Comparison of ENCODE assay signal across 9 cellular contexts in the genomic region with DNA sequence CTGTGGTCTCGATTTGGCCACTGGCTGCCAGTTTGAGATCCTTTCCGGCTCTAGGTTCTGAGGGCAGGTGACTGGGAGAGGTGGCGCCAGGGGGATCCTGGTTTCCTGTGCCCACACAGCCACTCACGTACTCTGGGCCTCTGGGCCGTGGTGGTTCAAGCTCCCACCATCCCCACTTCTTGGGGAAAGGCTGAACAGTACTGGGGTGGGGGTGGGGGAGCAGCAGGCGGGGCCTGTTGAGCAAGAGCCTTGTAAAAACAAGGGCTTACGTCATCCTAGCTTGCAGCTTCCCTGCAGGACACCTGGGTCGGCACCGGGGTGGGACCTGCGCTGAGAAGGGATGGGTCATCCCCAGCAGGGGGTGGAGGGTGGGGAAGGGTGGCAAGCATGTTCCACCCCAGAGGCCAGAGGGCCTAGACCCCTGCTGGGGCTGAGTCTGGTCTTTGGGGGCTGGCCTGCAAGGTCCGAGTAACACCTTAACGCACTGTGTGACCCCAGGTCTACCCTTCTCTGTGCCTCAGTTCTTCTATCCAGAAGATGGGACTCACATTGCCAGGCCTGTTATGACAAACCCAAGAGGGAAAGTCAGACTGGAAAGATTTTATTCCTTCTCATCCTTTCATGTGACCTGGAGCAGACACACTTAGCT. TPM values are rescaled to one million over a fixed set of nuclear protein-coding genes. Genes with fewer than 3 reads are reported as not detected.
DNase-seq lines count a peak whose midpoint lies in the region; ATAC-seq and TF ChIP-seq lines count a peak whose summit lies in the region.
"Had no signal": no experiment of that assay in that cellular context is flagged by ENCODE, and none has a peak within 500 bp of the region (broad histone marks: within the 10 kb centered on the region; RNA-seq: fewer than 3 reads in every experiment).

No MANE protein-coding gene starts in this region.

- H4K12ac ChIP-seq in trophoblast cell (ENCODE audit: low read depth, low read length): no peak overlapping the region

- no peak overlapping the region for H4K8ac ChIP-seq in trophoblast cell (ENCODE audit: low read depth, low read length)

- H2AFZ ChIP-seq in trophoblast cell (ENCODE audit: insufficient read depth, low read length, poor library complexity): no peak overlapping the region

- H3K36me3 ChIP-seq in endodermal cell (ENCODE audit: control insufficient read depth, insufficient read depth, low read length) (no peaks in the 10 kb centered on the region), trophoblast cell (ENCODE audit: control insufficient read depth in 1 of 2, insufficient read depth in 2 of 2, low read length in 2 of 2) (no peaks in the 10 kb centered on the region)

- peak overlapping the region; percentile 22 for H4K91ac ChIP-seq in trophoblast cell (ENCODE audit: low read depth, low read length)

- WGBS in endodermal cell (ENCODE audit: insufficient coverage in 1 of 2, insufficient read length in 1 of 2), 2 experiments: 74 to 78% methylated on average over 8 to 12 of the region's 12 CpGs
- no CpG with 5 or more reads among the region's 12 CpGs for WGBS in trophoblast cell (ENCODE audit: extremely low coverage, insufficient coverage, insufficient read length)

- H3K4me2 ChIP-seq in trophoblast cell (ENCODE audit: low read length): no peak overlapping the region

- no peaks in the 10 kb centered on the region for H3K9me3 ChIP-seq in endodermal cell (ENCODE audit: control insufficient read depth, low read length)
- H3K9me3 ChIP-seq in trophoblast cell (ENCODE audit: insufficient read depth, low read depth, low read length): no peaks in the 10 kb centered on the region

- H2BK5ac ChIP-seq in trophoblast cell (ENCODE audit: low read depth, low read length, poor library complexity): no peak overlapping the region

- TF ChIP-seq CTCF in endodermal cell (conservative IDR thresholded peaks at IDR 0.05): no peak

- no peak overlapping the region for H3K18ac ChIP-seq in trophoblast cell (ENCODE audit: low read length)

- peak; percentile 34 for DNase-seq in EL
- DNase-seq in NOMO-1 treated with DMSO at 0.1 percent for 48 hours (lab: John Stamatoyannopoulos, UW; ENCODE audit: unreplicated experiment): peak; percentile 46
- peak; percentile 70 for DNase-seq in endodermal cell
- no peak for DNase-seq in trophoblast cell
- no peak for DNase-seq in amniotic stem cell (lab: John Stamatoyannopoulos, UW)
- no peak for DNase-seq in CD1c-positive myeloid dendritic cell (ENCODE audit: extremely low spot score)
- DNase-seq: activated CD4-positive, alpha-beta memory T cell treated with anti-CD3 and anti-CD28 coated beads, Interleukin-2, amount 10 ng/mL, durations not matched to agents 7 days and 5 days had no signal

- H3K4me3 ChIP-seq in endodermal cell (ENCODE audit: low read length) (no peak overlapping the region), trophoblast cell (ENCODE audit: low read depth, low read length) (no peak overlapping the region)

- no peak overlapping the region for H2BK120ac ChIP-seq in trophoblast cell (ENCODE audit: insufficient read depth, low read length, poor library complexity)

- peaks cover 5% of the 10 kb centered on the region for H3K79me2 ChIP-seq in trophoblast cell (ENCODE audit: control insufficient read depth, insufficient read depth, low read length, poor library complexity)

- no peak overlapping the region for H3K23ac ChIP-seq in trophoblast cell (ENCODE audit: low read length)

- peaks cover 16% of the 10 kb centered on the region for H3K27me3 Mint-ChIP-seq in endodermal cell (ENCODE audit: insufficient read depth)

- no peak overlapping the region for H2AK5ac ChIP-seq in trophoblast cell (ENCODE audit: low read length)

- no peak overlapping the region for H3K9ac ChIP-seq in endodermal cell (ENCODE audit: extremely low read depth, low read length, poor library complexity, severe bottlenecking)
- no peak overlapping the region for H3K9ac ChIP-seq in trophoblast cell (ENCODE audit: low read length)

- H3K4me1 ChIP-seq in endodermal cell (ENCODE audit: control insufficient read depth, insufficient read depth, low read length): no peaks in the 10 kb centered on the region
- H3K4me1 ChIP-seq in trophoblast cell (ENCODE audit: control insufficient read depth in 1 of 2, insufficient read depth in 2 of 2, low read length in 2 of 2): peaks cover 0 to 3% of the 10 kb centered on the region in 2 experiments

- no peak overlapping the region for H2BK12ac ChIP-seq in trophoblast cell (ENCODE audit: low read length)

- no peaks in the 10 kb centered on the region for H3K27me3 ChIP-seq in endodermal cell (ENCODE audit: control insufficient read depth, insufficient read depth, low read length, poor library complexity, severe bottlenecking)
- H3K27me3 ChIP-seq in trophoblast cell (ENCODE audit: insufficient read depth, low read length): no peaks in the 10 kb centered on the region

- H3K14ac ChIP-seq in trophoblast cell (ENCODE audit: low read length): no peak overlapping the region

- H3K27ac Mint-ChIP-seq in endodermal cell: no peak overlapping the region
- H3K27ac Mint-ChIP-seq: activated CD4-positive, alpha-beta memory T cell treated with anti-CD3 and anti-CD28 coated beads, Interleukin-2, amount 10 ng/mL, durations not matched to agents 7 days and 5 days had no signal

- H3K4me1 Mint-ChIP-seq in endodermal cell: peaks cover 3% of the 10 kb centered on the region

- H3K4me3 Mint-ChIP-seq in endodermal cell: no peak overlapping the region
- H3K4me3 Mint-ChIP-seq: activated CD4-positive, alpha-beta memory T cell treated with anti-CD3 and anti-CD28 coated beads, Interleukin-2, amount 10 ng/mL, durations not matched to agents 7 days and 5 days had no signal

- peaks cover 14% of the 10 kb centered on the region for H3K79me1 ChIP-seq in trophoblast cell (ENCODE audit: low read length)

- ATAC-seq in GM19452 (IDR thresholded peaks at IDR 0.05; ENCODE audit: unreplicated experiment) (no peak), GM18858 (IDR thresholded peaks at IDR 0.05; ENCODE audit: unreplicated experiment) (no peak)

- H3K9me3 Mint-ChIP-seq in endodermal cell: no peaks in the 10 kb centered on the region
- H3K9me3 Mint-ChIP-seq: activated CD4-positive, alpha-beta memory T cell treated with anti-CD3 and anti-CD28 coated beads, Interleukin-2, amount 10 ng/mL, durations not matched to agents 7 days and 5 days had no signal

- peak overlapping the region; percentile 52 for H3K4ac ChIP-seq in trophoblast cell (ENCODE audit: low read depth, low read length)

- H3K36me3 Mint-ChIP-seq in endodermal cell (ENCODE audit: low read depth): no peaks in the 10 kb centered on the region

- H3K27ac ChIP-seq in endodermal cell (ENCODE audit: low read depth, low read length): no peak overlapping the region
- no peak overlapping the region for H3K27ac ChIP-seq in trophoblast cell (ENCODE audit: low read depth, low read length)

RNA-seq across cellular contexts. Expression of a gene that starts 3.1 kb away (rescaled TPM):
- total RNA-seq in endodermal cell: 10 to 100 TPM; 14.9 to 15.1 TPM
- polyA plus RNA-seq in endodermal cell (2013, experiment 1 of 2): 11.9 TPM
- polyA plus RNA-seq in endodermal cell (2013, experiment 2 of 2): 8.9 TPM
- polyA plus RNA-seq in trophoblast cell (2013): 167 and 177 TPM in 2 replicates

RNA-seq across cellular contexts. Expression of a gene that starts 34.0 kb away (rescaled TPM):
- total RNA-seq in endodermal cell: 10 to 100 TPM; 28.0 to 30.9 TPM
- 27.7 TPM for polyA plus RNA-seq in endodermal cell (2013, experiment 1 of 2)
- polyA plus RNA-seq in endodermal cell (2013, experiment 2 of 2): 22.7 TPM
- polyA plus RNA-seq in trophoblast cell (2013): 132 and 134 TPM in 2 replicates

Comparison
In these comparisons a context has a peak if more than half of its experiments do, and no peak if none do; other contexts are left out.
1. DNase-seq: peak in EL (single experiment), NOMO-1 treated with DMSO at 0.1 percent for 48 hours (single experiment) and endodermal cell (single experiment); none in trophoblast cell (0 of 2), amniotic stem cell (single experiment) and CD1c-positive myeloid dendritic cell (single experiment).